10 cellular contexts compared by ENCODE assay signal in genomic region chr1:57489342-57490036, GRCh38.
A peak's percentile ranks its signal among the peaks of the same experiment; 100 is the strongest.
DNase-seq lines count a peak whose midpoint lies in the region; ATAC-seq and TF ChIP-seq lines count a peak whose summit lies in the region.
"Had no signal": no experiment of that assay in that cellular context is flagged by ENCODE, and none has a peak within 500 bp of the region (broad histone marks: within the 10 kb centered on the region; RNA-seq: fewer than 3 reads in every experiment).

No MANE protein-coding gene starts in this region.

- peak; percentile 26 for ATAC-seq in omental fat pad (ENCODE audit: low FRiP score)
- ATAC-seq in GM18873 (IDR thresholded peaks at IDR 0.05; ENCODE audit: low FRiP score, unreplicated experiment) = no peak
- no peak for ATAC-seq in GM18520 (IDR thresholded peaks at IDR 0.05; ENCODE audit: unreplicated experiment)
- ATAC-seq: activated T-cell treated with anti-CD3 and anti-CD28 coated beads, Interleukin-2, amount 50 U/mL, for 72 hours had no signal

- peak; percentile 91 for DNase-seq in ELR (ENCODE audit: low read depth)
- peak; percentile 91 for DNase-seq in NCI-H748 treated with DMSO at 0.1 percent for 48 hours (lab: John Stamatoyannopoulos, UW)
- DNase-seq in dedifferentiated amniotic fluid mesenchymal stem cell (ENCODE audit: extremely low spot score) = peak; percentile 65
- DNase-seq in omental fat pad (ENCODE audit: low spot score) = no peak
- no peak for DNase-seq in NCI-H345 (lab: John Stamatoyannopoulos, UW)
- no peak for DNase-seq in activated CD4-positive, alpha-beta T cell treated with anti-CD3 and anti-CD28 coated beads, Interleukin-2, amount 50 U/mL, for 48 hours
- DNase-seq: activated T-cell treated with anti-CD3 and anti-CD28 coated beads, Interleukin-2, amount 50 U/mL, for 72 hours; small intestine had no signal

- no peak for TF ChIP-seq CTCF in omental fat pad (IDR thresholded peaks at IDR 0.05)

Comparison
In these comparisons a context has a peak if more than half of its experiments do, and no peak if none do; other contexts are left out.
1. DNase-seq: peak in ELR (single experiment), NCI-H748 treated with DMSO at 0.1 percent for 48 hours (single experiment) and dedifferentiated amniotic fluid mesenchymal stem cell (single experiment); none in omental fat pad (single experiment), NCI-H345 (single experiment) and activated CD4-positive, alpha-beta T cell treated with anti-CD3 and anti-CD28 coated beads, Interleukin-2, amount 50 U/mL, for 48 hours (0 of 2).